ENCODE assay signal across 1 cellular context in genomic region chr19:4297901-4298771, GRCh38.
A peak's percentile ranks its signal among the peaks of the same experiment; 100 is the strongest.
TF ChIP-seq lines count a peak whose summit lies in the region.

No MANE protein-coding gene starts in this region.

TF ChIP-seq in HepG2, 621 proteins besides CTCF, POLR2A, EP300 and RAD21 (continues in another document):
- TF ChIP-seq ZNF468 (CRISPR knock-in tag; IDR thresholded peaks at IDR 0.05) (no peak), MAF1 (CRISPR knock-in tag; IDR thresholded peaks at IDR 0.05; ENCODE audit: borderline replicate concordance) (no peak), WIZ (CRISPR knock-in tag; IDR thresholded peaks at IDR 0.05) (no peak), ZNF282 (IDR thresholded peaks at IDR 0.05; ENCODE audit: partially characterized antibody) (no peak), JARID2 (CRISPR knock-in tag; IDR thresholded peaks at IDR 0.05; ENCODE audit: insufficient replicate concordance) (no peak), IRX3 (CRISPR knock-in tag; IDR thresholded peaks at IDR 0.05; ENCODE audit: borderline replicate concordance, low read depth) (no peak), ZNF740 (CRISPR knock-in tag; IDR thresholded peaks at IDR 0.05) (no peak), ISL2 (CRISPR knock-in tag; IDR thresholded peaks at IDR 0.05) (no peak), TBX2 (CRISPR knock-in tag; IDR thresholded peaks at IDR 0.05; ENCODE audit: borderline replicate concordance) (no peak), TEAD3 (CRISPR knock-in tag; optimal IDR thresholded peaks at IDR 0.05; ENCODE audit: borderline replicate concordance) (peak; percentile 61), FOSL2 (CRISPR knock-in tag; IDR thresholded peaks at IDR 0.05) (no peak), SP2 (CRISPR knock-in tag; IDR thresholded peaks at IDR 0.05) (0 out of 2 replicates have a peak, but pooled peaks have one; percentile 15), ZNF615 (CRISPR knock-in tag; IDR thresholded peaks at IDR 0.05; ENCODE audit: borderline replicate concordance) (no peak), TERF1 (CRISPR knock-in tag; IDR thresholded peaks at IDR 0.05) (0 out of 2 replicates have a peak, but pooled peaks have one; percentile 48), ZNF414 (CRISPR knock-in tag; IDR thresholded peaks at IDR 0.05) (0 out of 2 replicates have a peak, but pooled peaks have one; percentile 36), ZNF280B (CRISPR knock-in tag; IDR thresholded peaks at IDR 0.05; ENCODE audit: borderline replicate concordance) (peak; percentile 43; the same call in 1 of the 2 replicates), HNF1B (CRISPR knock-in tag; IDR thresholded peaks at IDR 0.05) (no peak; the same call in 1 of the 2 replicates), ZNF710 (CRISPR knock-in tag; IDR thresholded peaks at IDR 0.05; ENCODE audit: borderline replicate concordance) (0 out of 2 replicates have a peak, but pooled peaks have one; percentile 21), ZNF691 (CRISPR knock-in tag; IDR thresholded peaks at IDR 0.05; ENCODE audit: borderline replicate concordance, low read depth) (0 out of 2 replicates have a peak, but pooled peaks have one; percentile 55), ZBTB46 (CRISPR knock-in tag; IDR thresholded peaks at IDR 0.05; ENCODE audit: borderline replicate concordance) (no peak), FOXC1 (CRISPR knock-in tag; IDR thresholded peaks at IDR 0.05; ENCODE audit: borderline replicate concordance) (peak; percentile 24; the same call in 1 of the 2 replicates), ATRX (CRISPR knock-in tag; IDR thresholded peaks at IDR 0.05; ENCODE audit: borderline replicate concordance) (no peak), TGIF2 (CRISPR knock-in tag; IDR thresholded peaks at IDR 0.05) (no peak), GPBP1L1 (CRISPR knock-in tag; IDR thresholded peaks at IDR 0.05) (no peak), U2AF2 (IDR thresholded peaks at IDR 0.05; ENCODE audit: low read depth, low read length) (no peak), HOXA3 (CRISPR knock-in tag; IDR thresholded peaks at IDR 0.05) (peak; percentile 20; the same call in 1 of the 2 replicates), ZNF614 (CRISPR knock-in tag; IDR thresholded peaks at IDR 0.05; ENCODE audit: borderline replicate concordance) (no peak), RXRB (CRISPR knock-in tag; IDR thresholded peaks at IDR 0.05; ENCODE audit: borderline replicate concordance) (peak; percentile 24; the same call in 1 of the 2 replicates), ZNF703 (CRISPR knock-in tag; IDR thresholded peaks at IDR 0.05; ENCODE audit: borderline replicate concordance) (no peak), ZNF609 (CRISPR knock-in tag; IDR thresholded peaks at IDR 0.05; ENCODE audit: borderline replicate concordance) (0 out of 2 replicates have a peak, but pooled peaks have one; percentile 21), ZFX (CRISPR knock-in tag; IDR thresholded peaks at IDR 0.05; ENCODE audit: low read depth) (0 out of 2 replicates have a peak, but pooled peaks have one; percentile 44), ZNF674 (CRISPR knock-in tag; IDR thresholded peaks at IDR 0.05; ENCODE audit: low read depth) (no peak), IKZF4 (CRISPR knock-in tag; IDR thresholded peaks at IDR 0.05; ENCODE audit: borderline replicate concordance, low read depth, not compliant biosample characterization) (no peak)
